Comparison of ENCODE assay signal across 1 cellular context in the genomic region with DNA sequence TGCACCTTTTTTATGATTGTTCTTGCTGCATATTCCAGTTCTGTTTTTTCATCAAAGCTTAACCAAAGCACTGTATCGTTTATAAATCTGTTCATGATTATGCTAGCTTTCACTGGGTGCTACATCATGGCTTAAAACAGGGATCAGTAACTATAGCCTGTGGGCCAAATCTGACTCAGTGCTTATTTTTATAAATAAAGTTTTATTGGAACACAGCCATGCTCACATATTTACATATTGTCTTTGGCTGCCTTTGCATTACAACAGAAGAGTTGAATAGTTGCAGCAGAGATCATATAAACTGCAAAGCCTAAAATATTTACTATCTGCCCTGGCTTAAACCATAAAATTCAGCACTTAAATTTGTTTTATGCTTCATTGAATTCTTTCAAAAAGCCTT.
TF ChIP-seq lines count a peak whose summit lies in the region.

No MANE protein-coding gene starts in this region.

TF ChIP-seq in K562, 482 proteins besides CTCF, POLR2A, EP300 and RAD21 (continued from another document):
- TF ChIP-seq, protein P1, sequence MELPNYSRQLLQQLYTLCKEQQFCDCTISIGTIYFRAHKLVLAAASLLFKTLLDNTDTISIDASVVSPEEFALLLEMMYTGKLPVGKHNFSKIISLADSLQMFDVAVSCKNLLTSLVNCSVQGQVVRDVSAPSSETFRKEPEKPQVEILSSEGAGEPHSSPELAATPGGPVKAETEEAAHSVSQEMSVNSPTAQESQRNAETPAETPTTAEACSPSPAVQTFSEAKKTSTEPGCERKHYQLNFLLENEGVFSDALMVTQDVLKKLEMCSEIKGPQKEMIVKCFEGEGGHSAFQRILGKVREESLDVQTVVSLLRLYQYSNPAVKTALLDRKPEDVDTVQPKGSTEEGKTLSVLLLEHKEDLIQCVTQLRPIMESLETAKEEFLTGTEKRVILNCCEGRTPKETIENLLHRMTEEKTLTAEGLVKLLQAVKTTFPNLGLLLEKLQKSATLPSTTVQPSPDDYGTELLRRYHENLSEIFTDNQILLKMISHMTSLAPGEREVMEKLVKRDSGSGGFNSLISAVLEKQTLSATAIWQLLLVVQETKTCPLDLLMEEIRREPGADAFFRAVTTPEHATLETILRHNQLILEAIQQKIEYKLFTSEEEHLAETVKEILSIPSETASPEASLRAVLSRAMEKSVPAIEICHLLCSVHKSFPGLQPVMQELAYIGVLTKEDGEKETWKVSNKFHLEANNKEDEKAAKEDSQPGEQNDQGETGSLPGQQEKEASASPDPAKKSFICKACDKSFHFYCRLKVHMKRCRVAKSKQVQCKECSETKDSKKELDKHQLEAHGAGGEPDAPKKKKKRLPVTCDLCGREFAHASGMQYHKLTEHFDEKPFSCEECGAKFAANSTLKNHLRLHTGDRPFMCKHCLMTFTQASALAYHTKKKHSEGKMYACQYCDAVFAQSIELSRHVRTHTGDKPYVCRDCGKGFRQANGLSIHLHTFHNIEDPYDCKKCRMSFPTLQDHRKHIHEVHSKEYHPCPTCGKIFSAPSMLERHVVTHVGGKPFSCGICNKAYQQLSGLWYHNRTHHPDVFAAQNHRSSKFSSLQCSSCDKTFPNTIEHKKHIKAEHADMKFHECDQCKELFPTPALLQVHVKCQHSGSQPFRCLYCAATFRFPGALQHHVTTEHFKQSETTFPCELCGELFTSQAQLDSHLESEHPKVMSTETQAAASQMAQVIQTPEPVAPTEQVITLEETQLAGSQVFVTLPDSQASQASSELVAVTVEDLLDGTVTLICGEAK (IDR thresholded peaks at IDR 0.05), result peak; percentile 90
- TF ChIP-seq, protein P1 (CRISPR knock-in tag; IDR thresholded peaks at IDR 0.05), result peak; percentile 73
- TF ChIP-seq DIDO1 (tag; IDR thresholded peaks at IDR 0.05; ENCODE audit: low read depth), result no peak
TF ChIP-seq in K562: peak in this region for 1.
